In genomic region chr6:156028310-156029131, GRCh38 we compare ENCODE assay signal across 15 cellular contexts.
DNase-seq lines count a peak whose midpoint lies in the region; ATAC-seq lines count a peak whose summit lies in the region.
"Had no signal": no experiment of that assay in that cellular context is flagged by ENCODE, and none has a peak within 500 bp of the region (broad histone marks: within the 10 kb centered on the region; RNA-seq: fewer than 3 reads in every experiment).

No MANE protein-coding gene starts in this region.

- intact Hi-C loops in posterior vena cava (cut with DNase I), result no loop called here

- H3K9ac ChIP-seq in SK-N-MC (ENCODE audit: insufficient read length), result peak overlapping the region; percentile 6
- H3K9ac ChIP-seq: neural progenitor cell had no signal

- H3K4me3 ChIP-seq in SK-N-MC, result peak overlapping the region; percentile 26; the same call in 1 of the 2 replicates
- H3K4me3 ChIP-seq: breast epithelium, neural progenitor cell had no signal

- peak; percentile 32 to 82 for ATAC-seq in activated naive CD4-positive, alpha-beta T cell treated with anti-CD3 and anti-CD28 coated beads, Interleukin-2, amount 50 U/mL, for 72 hours
- no peak for ATAC-seq in GM19351 (IDR thresholded peaks at IDR 0.05; ENCODE audit: unreplicated experiment)
- ATAC-seq: esophagus mucosa had no signal

- DNase-seq in activated naive CD4-positive, alpha-beta T cell treated with anti-CD3 and anti-CD28 coated beads, Interleukin-2, amount 50 U/mL, for 72 hours (ENCODE audit: low spot score in 2 of 2), result no peak
- DNase-seq in activated naive CD4-positive, alpha-beta T cell (lab: John Stamatoyannopoulos, UW), result no peak
- DNase-seq in SK-N-MC (ENCODE audit: low read depth, low spot score) (no peak), fibroblast of gingiva (ENCODE audit: low read depth) (peak; percentile 41), caudate nucleus (lab: John Stamatoyannopoulos, UW) (no peak), NOMO-1 (lab: John Stamatoyannopoulos, UW; ENCODE audit: unreplicated experiment in 2 of 2) (no peak), posterior vena cava (ENCODE audit: low spot score) (no peak)
- DNase-seq: HCEC 1CT, NCI-H510A, SW 1271 had no signal

- peaks cover 9 to 13% of the 10 kb centered on the region in 2 donors for H3K36me3 Mint-ChIP-seq in activated naive CD4-positive, alpha-beta T cell treated with anti-CD3 and anti-CD28 coated beads, Interleukin-2, amount 50 U/mL, for 72 hours
- H3K36me3 Mint-ChIP-seq: CD14-positive monocyte had no signal

- no peak overlapping the region; the same call in 1 of the 2 replicates for H3K27ac ChIP-seq in SK-N-MC
- H3K27ac ChIP-seq in caudate nucleus (ENCODE audit: low read depth, low read length), result no peak overlapping the region
- H3K27ac ChIP-seq: breast epithelium, neural progenitor cell had no signal

- peaks cover 15 to 28% of the 10 kb centered on the region in 2 donors for H3K9me3 Mint-ChIP-seq in activated naive CD4-positive, alpha-beta T cell treated with anti-CD3 and anti-CD28 coated beads, Interleukin-2, amount 50 U/mL, for 72 hours

- H3K27ac Mint-ChIP-seq in activated naive CD4-positive, alpha-beta T cell treated with anti-CD3 and anti-CD28 coated beads, Interleukin-2, amount 50 U/mL, for 72 hours, result peak overlapping the region in 1 of 2 donors; percentile 84
- H3K27ac Mint-ChIP-seq: neural progenitor cell had no signal

- H3K9me3 ChIP-seq in SK-N-MC (ENCODE audit: low read depth, low read length), result peaks cover 2% of the 10 kb centered on the region

- H3K36me3 ChIP-seq in SK-N-MC (ENCODE audit: insufficient read depth, low read length), result no peaks in the 10 kb centered on the region
- H3K36me3 ChIP-seq: breast epithelium, neural progenitor cell had no signal
